Comparison of ENCODE assay signal across 36 cellular contexts in the genomic region with DNA sequence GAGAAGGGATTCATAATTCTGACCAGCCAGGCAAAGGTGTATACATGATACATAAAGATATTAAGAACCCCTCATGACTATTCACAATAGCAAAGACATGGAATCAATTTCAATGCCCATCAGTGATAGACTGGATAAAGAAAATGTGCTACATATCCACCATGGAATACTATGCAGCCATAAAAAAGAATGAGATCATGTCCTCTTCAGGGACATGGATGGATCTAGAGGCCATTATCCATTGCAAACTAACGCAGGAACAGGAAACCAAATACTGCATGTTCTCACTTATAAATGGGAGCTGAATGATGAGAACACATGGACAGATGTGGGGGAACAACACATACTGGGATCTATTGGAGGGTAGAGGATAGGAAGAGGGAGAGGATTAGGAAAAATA. TPM values are rescaled to one million over a fixed set of nuclear protein-coding genes. Genes with fewer than 3 reads are reported as not detected.
DNase-seq lines count a peak whose midpoint lies in the region; ATAC-seq, FAIRE-seq and TF ChIP-seq lines count a peak whose summit lies in the region.
"Had no signal": no experiment of that assay in that cellular context is flagged by ENCODE, and none has a peak within 500 bp of the region (broad histone marks: within the 10 kb centered on the region; RNA-seq: fewer than 3 reads in every experiment).

No MANE protein-coding gene starts in this region.

- no peak overlapping the region for H3K4me3 ChIP-seq in HEK293 (ENCODE audit: low read depth, low read length)
- no peak overlapping the region for H3K4me3 ChIP-seq in K562
- H3K4me3 ChIP-seq: A549; BLaER1; BLaER1 treated with 17β-estradiol and CSF1 and Interleukin-3, amounts not matched to agents 10 nM and 100 nM had no signal

- CTCF ChIA-PET in HEK293 (lab: Yijun Ruan, JAX) = no interaction called here
- CTCF ChIA-PET in K562 (lab: Yijun Ruan, JAX; ENCODE audit: low intra/inter-chr PET ratio) = no interaction called here

- TF ChIP-seq CTCF in HEK293 (tag by site-specific recombination; IDR thresholded peaks at IDR 0.05) (no peak), K562 (IDR thresholded peaks at IDR 0.05 in 2 of 3, conservative IDR thresholded peaks at IDR 0.05 in 1 of 3; ENCODE audit: insufficient read depth in 2 of 3, low read depth in 1 of 3, low read length in 3 of 3) (no peak)

- WGBS in K562 (ENCODE audit: insufficient coverage, low coverage, missing lambda C conversion rate) = 100% methylated on average over 1 of the region's 1 CpG

- H3K27ac ChIP-seq in HEK293 (ENCODE audit: extremely low read depth, low read depth, low read length) (no peak overlapping the region), K562 (ENCODE audit: extremely low read depth, low read depth, low read length) (no peak overlapping the region)
- H3K27ac ChIP-seq: 22Rv1; A549; BLaER1; BLaER1 treated with 17β-estradiol and CSF1 and Interleukin-3, amounts not matched to agents 10 nM and 100 nM; C4-2B had no signal

- peaks cover 2% of the 10 kb centered on the region; the same call in 1 of the 2 replicates for H4K20me1 ChIP-seq in K562 (replicated peaks; ENCODE audit: control insufficient read depth, insufficient read depth, low read length)
- H4K20me1 ChIP-seq: BLaER1; BLaER1 treated with 17β-estradiol and CSF1 and Interleukin-3, amounts not matched to agents 10 nM and 100 nM had no signal

- no peak for DNase-seq in K562 (ENCODE audit: extremely low read depth in 1 of 4, low spot score in 3 of 4)
- no peak for DNase-seq in HCEC 1CT
- DNase-seq: 8988T; ACHN; AML-193; BE2C; C1 segment of cervical spinal cord; Caco-2; Calu3; CD4-positive, alpha-beta memory T cell; CD4-positive, alpha-beta T cell; CD4-positive, CD25-positive, alpha-beta regulatory T cell; CD8-positive, alpha-beta memory T cell; CD8-positive, alpha-beta T cell; COR-L47; DMS 273 treated with DMSO at 0.1 percent for 48 hours; DMS153; DMS53; DMS79; DMS79 treated with DMSO at 0.1 percent for 48 hours; DND-41; EL had no signal

- H3K27me3 ChIP-seq in K562 (ENCODE audit: control insufficient read depth in 2 of 2, insufficient read depth in 2 of 2, low read length in 2 of 2) = no peaks in the 10 kb centered on the region
- H3K27me3 ChIP-seq: BLaER1; BLaER1 treated with 17β-estradiol and CSF1 and Interleukin-3, amounts not matched to agents 10 nM and 100 nM had no signal

- H3K36me3 ChIP-seq in HEK293 (ENCODE audit: control insufficient read depth in 2 of 2, insufficient read depth in 1 of 2, low read length in 2 of 2) = no peaks in the 10 kb centered on the region
- peaks cover 18% of the 10 kb centered on the region for H3K36me3 ChIP-seq in K562 (ENCODE audit: control insufficient read depth, insufficient read depth, low read length)
- H3K36me3 ChIP-seq: BE2C; BLaER1; BLaER1 treated with 17β-estradiol and CSF1 and Interleukin-3, amounts not matched to agents 10 nM and 100 nM had no signal

- no peaks in the 10 kb centered on the region for H3K9me1 ChIP-seq in K562 (ENCODE audit: control insufficient read depth, insufficient read depth, low read length)

- peaks cover 67% of the 10 kb centered on the region for H3K79me2 ChIP-seq in K562 (ENCODE audit: control insufficient read depth, insufficient read depth, low read length)

- TF ChIP-seq POLR2A in K562 (conservative IDR thresholded peaks at IDR 0.05) = no peak

- in situ Hi-C loops in K562 (cut with MboI) = no loop called here

- no peak overlapping the region for H2AFZ ChIP-seq in K562 (ENCODE audit: low read depth, low read length)

- no peak for TF ChIP-seq EP300 in K562 (IDR thresholded peaks at IDR 0.05; ENCODE audit: low read length)

- H3K4me1 ChIP-seq in HEK293 (ENCODE audit: control insufficient read depth, insufficient read depth, low read length) (no peaks in the 10 kb centered on the region), K562 (replicated peaks in 1 of 2; ENCODE audit: control insufficient read depth in 2 of 2, insufficient read depth in 2 of 2, low read length in 2 of 2) (peaks cover 6 to 14% of the 10 kb centered on the region in 2 experiments; a peak in 4 of 5 replicates)
- H3K4me1 ChIP-seq: A549; BE2C; BLaER1; BLaER1 treated with 17β-estradiol and CSF1 and Interleukin-3, amounts not matched to agents 10 nM and 100 nM; Caco-2 had no signal

- no peak overlapping the region for H3K9ac ChIP-seq in K562 (ENCODE audit: insufficient read depth in 1 of 2, low read depth in 2 of 2, low read length in 2 of 2)
- H3K9ac ChIP-seq: BLaER1; BLaER1 treated with 17β-estradiol and CSF1 and Interleukin-3, amounts not matched to agents 10 nM and 100 nM had no signal

- no peaks in the 10 kb centered on the region for H3K9me3 ChIP-seq in HEK293 (ENCODE audit: control insufficient read depth, insufficient read depth, low read depth, low read length)
- H3K9me3 ChIP-seq in K562 (replicated peaks; ENCODE audit: control insufficient read depth, insufficient read depth, low read depth, low read length) = no peaks in the 10 kb centered on the region; the same call in none of the 2 replicates
- H3K9me3 ChIP-seq: BE2C, Caco-2 had no signal

- POLR2A ChIA-PET in HEK293 (lab: Yijun Ruan, JAX) (no interaction called here), K562 (lab: Yijun Ruan, JAX) (no interaction called here)

- ATAC-seq in K562 (no peak), GM21381 (IDR thresholded peaks at IDR 0.05; ENCODE audit: unreplicated experiment) (no peak)
- ATAC-seq: A549; CD8-positive, alpha-beta T cell had no signal

- no peak for TF ChIP-seq RAD21 in K562 (CRISPR knock-in tag; conservative IDR thresholded peaks at IDR 0.05 in 1 of 2, IDR thresholded peaks at IDR 0.05 in 1 of 2)

- BruUV-seq in K562 (replicated peaks; lab: Mats Ljungman, UMichigan) = no TSS peak

- intact Hi-C loops in K562 (cut with micrococcal nuclease) = no loop called here

- FAIRE-seq in K562 (lab: Jason Lieb, UNC) = no peak
- FAIRE-seq: A204.1, A549, D721Med had no signal

- H3K4me2 ChIP-seq in K562 (ENCODE audit: insufficient read depth, low read length) = no peak overlapping the region
- H3K4me2 ChIP-seq: A549; BLaER1; BLaER1 treated with 17β-estradiol and CSF1 and Interleukin-3, amounts not matched to agents 10 nM and 100 nM had no signal

TF ChIP-seq in HEK293, 187 proteins besides CTCF, POLR2A, EP300 and RAD21 (continues in another document):
- TF ChIP-seq, protein P1, sequence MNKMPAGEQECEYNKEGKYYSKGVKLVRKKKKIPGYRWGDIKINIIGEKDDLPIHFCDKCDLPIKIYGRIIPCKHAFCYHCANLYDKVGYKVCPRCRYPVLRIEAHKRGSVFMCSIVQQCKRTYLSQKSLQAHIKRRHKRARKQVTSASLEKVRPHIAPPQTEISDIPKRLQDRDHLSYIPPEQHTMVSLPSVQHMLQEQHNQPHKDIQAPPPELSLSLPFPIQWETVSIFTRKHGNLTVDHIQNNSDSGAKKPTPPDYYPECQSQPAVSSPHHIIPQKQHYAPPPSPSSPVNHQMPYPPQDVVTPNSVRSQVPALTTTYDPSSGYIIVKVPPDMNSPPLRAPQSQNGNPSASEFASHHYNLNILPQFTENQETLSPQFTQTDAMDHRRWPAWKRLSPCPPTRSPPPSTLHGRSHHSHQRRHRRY (tag by site-specific recombination; IDR thresholded peaks at IDR 0.05) = no peak

TF ChIP-seq in K562, 482 proteins besides CTCF, POLR2A, EP300 and RAD21:
- TF ChIP-seq, protein P2, sequence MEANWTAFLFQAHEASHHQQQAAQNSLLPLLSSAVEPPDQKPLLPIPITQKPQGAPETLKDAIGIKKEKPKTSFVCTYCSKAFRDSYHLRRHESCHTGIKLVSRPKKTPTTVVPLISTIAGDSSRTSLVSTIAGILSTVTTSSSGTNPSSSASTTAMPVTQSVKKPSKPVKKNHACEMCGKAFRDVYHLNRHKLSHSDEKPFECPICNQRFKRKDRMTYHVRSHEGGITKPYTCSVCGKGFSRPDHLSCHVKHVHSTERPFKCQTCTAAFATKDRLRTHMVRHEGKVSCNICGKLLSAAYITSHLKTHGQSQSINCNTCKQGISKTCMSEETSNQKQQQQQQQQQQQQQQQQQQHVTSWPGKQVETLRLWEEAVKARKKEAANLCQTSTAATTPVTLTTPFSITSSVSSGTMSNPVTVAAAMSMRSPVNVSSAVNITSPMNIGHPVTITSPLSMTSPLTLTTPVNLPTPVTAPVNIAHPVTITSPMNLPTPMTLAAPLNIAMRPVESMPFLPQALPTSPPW (CRISPR knock-in tag; IDR thresholded peaks at IDR 0.05) = no peak
- no peak for TF ChIP-seq ARNT (IDR thresholded peaks at IDR 0.05)
- peak; percentile 94 for TF ChIP-seq ZNF146 (CRISPR knock-in tag; IDR thresholded peaks at IDR 0.05; ENCODE audit: unreplicated experiment)
- TF ChIP-seq KDM1A (IDR thresholded peaks at IDR 0.05) = peak in 1 of 2 experiments; percentile 19; a peak in 1 of 4 replicates
- peak; percentile 44 for TF ChIP-seq RBM25 (IDR thresholded peaks at IDR 0.05; ENCODE audit: low read depth, low read length, severe bottlenecking)

RNA-seq across cellular contexts. Expression of a gene that starts 21.4 kb away (rescaled TPM):
- 155 and 191 TPM in 2 replicates for total RNA-seq in K562 (2011; cell fraction: chromatin; rRNA removed; ENCODE audit: low replicate concordance)
- total RNA-seq in K562 (2011; cell fraction: nucleolus; rRNA removed) = 84.4 and 92.0 TPM in 2 replicates
- 106 and 111 TPM in 2 replicates for total RNA-seq in K562 (2011; cell fraction: nucleoplasm; rRNA removed)
- 10.1 and 11.9 TPM in 2 replicates for total RNA-seq in K562 (2014; rRNA removed)
- 22.6 and 26.2 TPM in 2 replicates for total RNA-seq in K562 (2014; rRNA removed; fragmentation: Illumina TruSeq; extraction: Trizol)
- 12.7 and 14.2 TPM in 2 replicates for total RNA-seq in K562 (2015; rRNA removed; fragmentation: Illumina TruSeq; extraction: Trizol)
- total RNA-seq in K562 (2021) = 30.0 and 33.7 TPM in 2 replicates
- 37.8 and 45.4 TPM in 2 replicates for polyA plus RNA-seq in K562 (2011; rRNA removed)
- polyA plus RNA-seq in K562 (2011; cell fraction: cytosol; rRNA removed) = 45.9 and 63.7 TPM in 2 replicates
- 126 and 140 TPM in 2 replicates for polyA plus RNA-seq in K562 (2011; cell fraction: nucleus; rRNA removed)
- 15.0 and 22.9 TPM in 2 replicates for polyA plus RNA-seq in K562 (2012)
- polyA plus RNA-seq in K562 (2014; fragmentation: Illumina TruSeq; extraction: Trizol) = 37.0 and 51.1 TPM in 2 replicates
- polyA plus RNA-seq in K562 (2014; fragmentation: Nextera tagmentation; extraction: Ambion mirVana) = 10 to 100 TPM; 53.4 to 74.8 TPM
- polyA plus RNA-seq in K562 (2014; rRNA removed) = 34.3 and 35.1 TPM in 2 replicates
- 54.6 and 74.7 TPM in 2 replicates for polyA minus RNA-seq in K562 (2011; rRNA and poly(A)+ RNA removed)
- 27.0 and 30.3 TPM in 2 replicates for polyA minus RNA-seq in K562 (2011; cell fraction: cytosol; rRNA and poly(A)+ RNA removed)
- 88.5 and 136 TPM in 2 replicates for polyA minus RNA-seq in K562 (2011; cell fraction: nucleus; rRNA and poly(A)+ RNA removed)
- total RNA-seq: A172; A673; Caco-2; Calu3; CD4-positive, alpha-beta T cell; CD4-positive, CD25-positive, alpha-beta regulatory T cell; CD8-positive, alpha-beta memory T cell; CD8-positive, alpha-beta T cell had no signal
- polyA plus RNA-seq: A549; AG04450; BJ; CD14-positive monocyte; CD4-positive, alpha-beta memory T cell; CD4-positive, CD25-positive, alpha-beta regulatory T cell; CD8-positive, alpha-beta memory T cell had no signal
